In the genomic region with DNA sequence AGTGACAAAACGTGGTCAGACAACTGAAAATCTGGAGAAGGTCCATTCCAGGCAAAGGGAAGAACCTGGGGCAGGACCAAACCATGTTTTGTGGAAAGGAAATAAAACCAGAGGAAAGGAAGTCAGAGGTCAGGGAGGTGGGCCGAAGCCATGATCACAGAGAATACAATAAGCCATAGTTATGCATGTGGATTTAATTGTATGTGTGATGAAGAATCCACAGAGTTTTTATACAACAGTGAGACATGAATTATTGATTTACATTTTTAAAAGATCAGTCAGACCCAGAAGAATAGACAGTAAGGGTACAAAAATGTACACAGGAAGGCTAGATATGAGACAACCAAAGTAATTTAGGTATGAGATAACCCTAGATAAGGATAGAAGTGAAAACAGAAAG, we compare ENCODE assay signal across 14 cellular contexts. TPM values are rescaled to one million over a fixed set of nuclear protein-coding genes. Genes with fewer than 3 reads are reported as not detected.
DNase-seq lines count a peak whose midpoint lies in the region; ATAC-seq and TF ChIP-seq lines count a peak whose summit lies in the region.
"Had no signal": no experiment of that assay in that cellular context is flagged by ENCODE, and none has a peak within 500 bp of the region (broad histone marks: within the 10 kb centered on the region; RNA-seq: fewer than 3 reads in every experiment).

No MANE protein-coding gene starts in this region.

- no peak overlapping the region for H3K4me3 Mint-ChIP-seq in activated CD8-positive, alpha-beta T cell treated with anti-CD3 and anti-CD28 coated beads for 36 hours
- no peak overlapping the region for H3K4me3 Mint-ChIP-seq in CD14-positive monocyte
- H3K4me3 Mint-ChIP-seq: activated B cell treated with CpG ODN at 0.5 μM for 24 hours, memory B cell had no signal

- TF ChIP-seq EP300 in sigmoid colon (IDR thresholded peaks at IDR 0.05): no peak

- H3K36me3 ChIP-seq in left ventricle myocardium inferior: peaks cover 14% of the 10 kb centered on the region
- H3K36me3 ChIP-seq in sigmoid colon: peaks cover 0 to 13% (median 2%) of the 10 kb centered on the region in 4 donors

- H3K27ac ChIP-seq in left ventricle myocardium inferior (replicated peaks) (peak overlapping the region; percentile 26), sigmoid colon (no peak overlapping the region)
- H3K27ac ChIP-seq: KMS-11, upper lobe of left lung had no signal

- no peaks in the 10 kb centered on the region for H3K27me3 Mint-ChIP-seq in activated CD8-positive, alpha-beta T cell treated with anti-CD3 and anti-CD28 coated beads for 36 hours
- H3K27me3 Mint-ChIP-seq in CD14-positive monocyte (ENCODE audit: low read depth in 3 of 3): peaks cover 0 to 2% (median 0%) of the 10 kb centered on the region in 3 donors
- H3K27me3 Mint-ChIP-seq: activated B cell treated with CpG ODN at 0.5 μM for 24 hours, memory B cell had no signal

- H3K4me1 ChIP-seq in left ventricle myocardium inferior: peaks cover 30% of the 10 kb centered on the region
- H3K4me1 ChIP-seq in sigmoid colon: peaks cover 0 to 32% (median 28%) of the 10 kb centered on the region in 4 donors

- TF ChIP-seq POLR2A in sigmoid colon (IDR thresholded peaks at IDR 0.05): no peak

- peaks cover 16% of the 10 kb centered on the region for H3K9me3 ChIP-seq in left ventricle myocardium inferior (replicated peaks)
- no peaks in the 10 kb centered on the region for H3K9me3 ChIP-seq in sigmoid colon
- H3K9me3 ChIP-seq: upper lobe of left lung had no signal

- H3K27me3 ChIP-seq in left ventricle myocardium inferior (ENCODE audit: low read depth) (no peaks in the 10 kb centered on the region), sigmoid colon (no peaks in the 10 kb centered on the region)
- H3K27me3 ChIP-seq: upper lobe of left lung had no signal

- CTCF ChIA-PET in activated CD8-positive, alpha-beta T cell treated with anti-CD3 and anti-CD28 coated beads for 36 hours (lab: Charles Lee): interaction anchor here (1.0 to 3.7 kb wide), 7 partner anchors 13 to 1021 kb away, joined by 3 to 17 read pairs (median 5); no protein-coding TSS in a partner anchor

- POLR2A ChIA-PET in activated CD8-positive, alpha-beta T cell treated with anti-CD3 and anti-CD28 coated beads for 36 hours (lab: Charles Lee): no interaction called here

- peaks cover 31% of the 10 kb centered on the region for H3K4me1 Mint-ChIP-seq in activated CD8-positive, alpha-beta T cell treated with anti-CD3 and anti-CD28 coated beads for 36 hours (ENCODE audit: low read depth)
- H3K4me1 Mint-ChIP-seq in CD14-positive monocyte: peaks cover 10% of the 10 kb centered on the region
- H3K4me1 Mint-ChIP-seq: activated B cell treated with CpG ODN at 0.5 μM for 24 hours had no signal

- DNase-seq in left ventricle myocardium inferior: no peak
- no peak for DNase-seq in Right ventricle myocardium superior
- no peak for DNase-seq in activated CD8-positive, alpha-beta T cell treated with anti-CD3 and anti-CD28 coated beads for 36 hours
- DNase-seq in glomerular endothelial cell (ENCODE audit: extremely low read depth, low read depth, low spot score): peak; percentile 41
- DNase-seq in CD14-positive monocyte (ENCODE audit: low spot score): no peak
- DNase-seq in sigmoid colon: no peak
- DNase-seq: activated B cell treated with CpG ODN at 0.5 μM for 24 hours; activated T-cell treated with anti-CD3 and anti-CD28 coated beads, Interleukin-2, amount 50 U/mL, for 48 hours; NCI-H2029 treated with DMSO at 0.1 percent for 48 hours; upper lobe of left lung had no signal

- ATAC-seq in Right ventricle myocardium superior (ENCODE audit: poor library complexity) (no peak), GM19395 (IDR thresholded peaks at IDR 0.05; ENCODE audit: unreplicated experiment) (no peak), GM18868 (IDR thresholded peaks at IDR 0.05; ENCODE audit: unreplicated experiment) (no peak)
- no peak for ATAC-seq in activated CD8-positive, alpha-beta T cell treated with anti-CD3 and anti-CD28 coated beads for 36 hours

- WGBS in sigmoid colon, 2 donors: 19 to 67% methylated on average over 2 of the region's 2 CpGs

- H3K27ac Mint-ChIP-seq in activated CD8-positive, alpha-beta T cell treated with anti-CD3 and anti-CD28 coated beads for 36 hours: peak overlapping the region; percentile 16
- H3K27ac Mint-ChIP-seq in CD14-positive monocyte: peak overlapping the region in 3 of 7 donors; percentile 12 to 38 (median 25)
- H3K27ac Mint-ChIP-seq: activated B cell treated with CpG ODN at 0.5 μM for 24 hours, memory B cell had no signal

- intact Hi-C loops in left ventricle myocardium inferior (cut with micrococcal nuclease) (loop anchor here (10.0 kb wide), 1 partner anchor 780 kb away; no protein-coding TSS in a partner anchor), Right ventricle myocardium superior (cut with DNase I) (no loop called here), CD14-positive monocyte (cut with micrococcal nuclease) (loop anchor here (5.0 to 10.0 kb wide), 4 partner anchors 788 to 1150 kb away; no protein-coding TSS in a partner anchor), sigmoid colon (cut with DNase I) (loop anchor here (2.0 to 5.0 kb wide), 4 partner anchors 48 to 1158 kb away; no protein-coding TSS in a partner anchor)
- intact Hi-C loops in activated CD8-positive, alpha-beta T cell treated with anti-CD3 and anti-CD28 coated beads for 36 hours (cut with micrococcal nuclease): loop anchor here (5.0 to 10.0 kb wide), 4 partner anchors 48 to 1150 kb away; no protein-coding TSS in a partner anchor

- H3K4me3 ChIP-seq in left ventricle myocardium inferior (no peak overlapping the region), sigmoid colon (no peak overlapping the region)
- H3K4me3 ChIP-seq: upper lobe of left lung had no signal

- TF ChIP-seq CTCF in left ventricle myocardium inferior (IDR thresholded peaks at IDR 0.05; ENCODE audit: borderline replicate concordance): no peak
- TF ChIP-seq CTCF in activated CD8-positive, alpha-beta T cell treated with anti-CD3 and anti-CD28 coated beads for 36 hours (IDR thresholded peaks at IDR 0.05): no peak
- no peak for TF ChIP-seq CTCF in CD14-positive monocyte (IDR thresholded peaks at IDR 0.05)
- no peak for TF ChIP-seq CTCF in sigmoid colon (IDR thresholded peaks at IDR 0.05)

- H3K36me3 Mint-ChIP-seq in activated CD8-positive, alpha-beta T cell treated with anti-CD3 and anti-CD28 coated beads for 36 hours (ENCODE audit: low read depth): peaks cover 22% of the 10 kb centered on the region
- peaks cover 23 to 27% of the 10 kb centered on the region in 2 donors for H3K36me3 Mint-ChIP-seq in CD14-positive monocyte

- peaks cover 5% of the 10 kb centered on the region for H3K9me3 Mint-ChIP-seq in activated CD8-positive, alpha-beta T cell treated with anti-CD3 and anti-CD28 coated beads for 36 hours
- peaks cover 0 to 4% (median 0%) of the 10 kb centered on the region in 7 donors for H3K9me3 Mint-ChIP-seq in CD14-positive monocyte
- H3K9me3 Mint-ChIP-seq: activated B cell treated with CpG ODN at 0.5 μM for 24 hours had no signal

RNA-seq across cellular contexts. Expression of gene TTC33, which starts 20.8 kb away (rescaled TPM):
- total RNA-seq in left ventricle myocardium inferior (14.3 TPM), Right ventricle myocardium superior (15.2 TPM), glomerular endothelial cell (6.7 and 6.8 TPM in 2 replicates), sigmoid colon (10 to 100 TPM; 18.0 to 33.2 (median 26.0) TPM)
- 10 to 100 TPM; 21.4 to 21.5 TPM for total RNA-seq in activated CD8-positive, alpha-beta T cell treated with anti-CD3 and anti-CD28 coated beads for 36 hours
- polyA plus RNA-seq in CD14-positive monocyte (10 to 100 TPM in 1 of 2 donors, 1 to 10 TPM in 1; 9.4 to 11.7 TPM), sigmoid colon (10 to 100 TPM in 2 of 3 donors, 1 to 10 TPM in 1; 6.6 to 11.6 (median 10.2) TPM)

RNA-seq across cellular contexts. Expression of gene PTGER4, which starts 55.3 kb away (rescaled TPM):
- 6.2 TPM for total RNA-seq in left ventricle myocardium inferior
- 7.4 TPM for total RNA-seq in Right ventricle myocardium superior
- 10 to 100 TPM; 62.8 to 62.9 TPM for total RNA-seq in activated CD8-positive, alpha-beta T cell treated with anti-CD3 and anti-CD28 coated beads for 36 hours
- 31.3 and 55.1 TPM in 2 replicates for total RNA-seq in glomerular endothelial cell
- 10 to 100 TPM; 44.4 to 64.3 TPM for polyA plus RNA-seq in CD14-positive monocyte
- total RNA-seq in sigmoid colon: 10 to 100 TPM; 44.3 to 77.7 (median 72.8) TPM
- 10 to 100 TPM in 2 of 3 donors, 1 to 10 TPM in 1; 9.0 to 20.1 (median 12.0) TPM for polyA plus RNA-seq in sigmoid colon
